8 cellular contexts compared by ENCODE assay signal in genomic region chr9:31443630-31444457, GRCh38.
DNase-seq lines count a peak whose midpoint lies in the region; ATAC-seq lines count a peak whose summit lies in the region.
"Not testable (repeated sequence)": the region's sequence is repeated elsewhere in the genome, so short reads cannot be mapped to it uniquely, and the experiment has no call there.

No MANE protein-coding gene starts in this region.

- DNase-seq in ELF-1 (ENCODE audit: low read depth, low spot score) (peak; percentile 6), astrocyte of the hippocampus (ENCODE audit: low read depth, low spot score) (peak; percentile 2)
- DNase-seq in naive B cell, result not testable (repeated sequence)

- H3K27me3 Mint-ChIP-seq in naive B cell, result not testable (repeated sequence)

- H3K9me3 Mint-ChIP-seq in naive B cell, result not testable (repeated sequence)

- H3K4me3 Mint-ChIP-seq in naive B cell, result not testable (repeated sequence)

- not testable (repeated sequence) for H3K36me3 Mint-ChIP-seq in naive B cell

- ATAC-seq in GM19023 (IDR thresholded peaks at IDR 0.05; ENCODE audit: unreplicated experiment) (peak; percentile 70), GM21423 (IDR thresholded peaks at IDR 0.05; ENCODE audit: unreplicated experiment) (peak; percentile 72), HG02678 (IDR thresholded peaks at IDR 0.05; ENCODE audit: unreplicated experiment) (peak; percentile 75), HG03095 (IDR thresholded peaks at IDR 0.05; ENCODE audit: unreplicated experiment) (peak; percentile 61), HG03558 (IDR thresholded peaks at IDR 0.05; ENCODE audit: extremely low read depth, unreplicated experiment) (peak; percentile 42)
- ATAC-seq in naive B cell (ENCODE audit: low read depth in 2 of 2), result not testable (repeated sequence)

- H3K4me1 Mint-ChIP-seq in naive B cell, result peaks cover 12 to 27% (median 15%) of the 10 kb centered on the region in 3 donors

- peak overlapping the region; percentile 10 to 91 (median 80) for H3K27ac Mint-ChIP-seq in naive B cell
